ENCODE assay signal across 22 cellular contexts in the genomic region with DNA sequence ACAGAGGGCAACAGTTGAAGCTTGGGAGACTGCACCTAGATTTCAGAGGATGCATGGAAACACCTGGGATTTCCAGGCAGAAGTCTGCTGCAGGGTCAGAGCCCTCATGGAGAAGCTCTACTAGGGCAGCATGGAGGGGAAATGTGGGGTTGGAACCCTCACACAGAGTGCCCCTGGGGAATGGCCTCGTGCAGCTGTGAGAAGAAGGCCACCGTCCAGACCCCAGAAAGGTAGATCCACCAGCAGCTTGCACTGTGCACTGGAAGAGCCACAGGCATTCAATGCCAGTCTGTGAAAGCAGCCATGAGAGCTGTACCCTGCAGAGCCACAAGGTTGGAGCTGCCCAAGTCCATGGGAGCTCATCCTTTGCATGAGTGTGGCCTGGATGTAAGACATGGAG.
"Had no signal": no experiment of that assay in that cellular context is flagged by ENCODE, and none has a peak within 500 bp of the region (broad histone marks: within the 10 kb centered on the region; RNA-seq: fewer than 3 reads in every experiment).

No MANE protein-coding gene starts in this region.

- H3K4me1 Mint-ChIP-seq: IgD-negative memory B cell had no signal

- DNase-seq: Kasumi-1, MM.1S, NCI-H1092 treated with DMSO at 0.1 percent for 48 hours, NCI-H1436, NCI-H187, NCI-H2029, NCI-H2081 treated with DMSO at 0.1 percent for 48 hours, NCI-H2171, NCI-H226, NCI-H446, NCI-H510A, NCI-H524 treated with DMSO at 0.1 percent for 48 hours, NCI-H69, NCI-H774, SHP77, SK-N-SH had no signal

- H3K27me3 Mint-ChIP-seq: IgD-negative memory B cell had no signal

- H3K4me3 Mint-ChIP-seq: IgD-negative memory B cell had no signal

- H3K36me3 Mint-ChIP-seq: IgD-negative memory B cell had no signal

- ATAC-seq: HepG2, K562, Panc1 had no signal

- H3K4me3 ChIP-seq: K562 had no signal

- H3K27ac ChIP-seq: KMS-11, RWPE1 had no signal

- H3K27ac Mint-ChIP-seq: IgD-negative memory B cell had no signal

- H3K9me3 ChIP-seq: SK-N-SH had no signal
